Comparison of ENCODE assay signal across 1 cellular context in genomic region chr5:150623152-150623877, GRCh38.
TF ChIP-seq lines count a peak whose summit lies in the region.

No MANE protein-coding gene starts in this region.

TF ChIP-seq in IMR-90, 13 proteins besides CTCF, POLR2A, EP300 and RAD21 (continued from another document):
- no peak for TF ChIP-seq RFX5 (IDR thresholded peaks at IDR 0.05; ENCODE audit: low read depth, low read length)
TF ChIP-seq in IMR-90: peak in this region for 0.
